12 cellular contexts compared by ENCODE assay signal in the genomic region with DNA sequence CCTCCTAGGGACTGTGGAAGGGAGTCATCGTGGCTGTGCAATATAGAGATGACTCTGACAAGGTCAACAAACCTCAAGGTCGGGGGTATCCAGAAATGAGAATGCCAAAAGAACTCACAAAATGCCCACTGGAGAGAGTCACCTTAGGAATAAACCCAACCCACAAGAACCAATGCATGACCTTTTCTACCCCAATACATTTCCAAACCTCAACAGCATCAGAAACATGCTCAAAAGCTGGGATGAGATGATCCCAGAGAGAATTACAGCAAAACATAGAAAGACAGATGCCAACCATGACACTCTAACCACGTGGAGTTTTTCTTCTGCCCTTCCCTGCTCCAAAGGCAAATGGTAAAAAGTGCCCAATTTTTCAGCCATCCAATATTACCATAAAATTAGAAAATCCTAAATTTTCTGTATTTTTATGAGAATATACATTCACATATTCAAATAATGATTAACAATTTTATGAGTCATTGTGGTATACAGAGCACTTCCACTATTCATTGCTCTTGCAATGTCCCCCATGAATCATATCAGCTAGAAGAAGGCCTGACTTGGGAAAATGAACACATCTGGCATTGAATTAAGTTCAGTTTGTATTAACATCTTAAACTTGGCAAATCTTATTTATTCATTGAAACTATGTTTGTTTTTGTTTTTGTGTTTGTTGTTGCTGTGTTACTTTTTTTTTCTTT.
DNase-seq lines count a peak whose midpoint lies in the region; ATAC-seq lines count a peak whose summit lies in the region.
"Had no signal": no experiment of that assay in that cellular context is flagged by ENCODE, and none has a peak within 500 bp of the region (broad histone marks: within the 10 kb centered on the region; RNA-seq: fewer than 3 reads in every experiment).

No MANE protein-coding gene starts in this region.

- H3K4me3 ChIP-seq in adipocyte (ENCODE audit: low read length): no peak overlapping the region
- H3K4me3 ChIP-seq: HAP-1 had no signal

- no peak overlapping the region for H3K9ac ChIP-seq in adipocyte (ENCODE audit: low read length)

- no peaks in the 10 kb centered on the region for H3K27me3 ChIP-seq in adipocyte (replicated peaks; ENCODE audit: control insufficient read depth, insufficient read depth, low read length)

- DNase-seq in GM03348 (ENCODE audit: low spot score) (peak; percentile 72), adipocyte (ENCODE audit: low read depth) (peak; percentile 74), iris pigment epithelial cell (ENCODE audit: low read depth) (peak; percentile 94), RPMI8226 (no peak)
- DNase-seq in stimulated activated CD4-positive, alpha-beta T cell treated with anti-CD3 and anti-CD28 coated beads, Interleukin-4, amount 100 ng/mL, for 4 hours: no peak
- no peak for DNase-seq in activated CD8-positive, alpha-beta memory T cell treated with anti-CD3 and anti-CD28 coated beads for 24 hours
- DNase-seq: activated CD8-positive, alpha-beta memory T cell treated with anti-CD3 and anti-CD28 coated beads, Interleukin-2, amount 10 ng/mL, durations not matched to agents 7 days and 5 days; aorta; NCI-H510A had no signal

- H3K9me3 ChIP-seq in adipocyte (ENCODE audit: control insufficient read depth, low read length): no peaks in the 10 kb centered on the region
- H3K9me3 ChIP-seq: HAP-1 had no signal

- H3K36me3 ChIP-seq in adipocyte (ENCODE audit: control insufficient read depth, insufficient read depth, low read length, severe bottlenecking): no peaks in the 10 kb centered on the region
- H3K36me3 ChIP-seq: HAP-1 had no signal

- peaks cover 17% of the 10 kb centered on the region for H3K4me1 ChIP-seq in adipocyte (ENCODE audit: control insufficient read depth, insufficient read depth, low read length)

- ATAC-seq in HG03097 (IDR thresholded peaks at IDR 0.05; ENCODE audit: low FRiP score, unreplicated experiment): peak; percentile 75
- no peak for ATAC-seq in HG02852 (IDR thresholded peaks at IDR 0.05; ENCODE audit: unreplicated experiment)
- ATAC-seq: activated CD8-positive, alpha-beta memory T cell treated with anti-CD3 and anti-CD28 coated beads, Interleukin-2, amount 10 ng/mL, durations not matched to agents 7 days and 5 days had no signal

Comparison
In these comparisons a context has a peak if more than half of its experiments do, and no peak if none do; other contexts are left out.
1. DNase-seq: peak in GM03348 (single experiment), adipocyte (single experiment) and iris pigment epithelial cell (single experiment); none in stimulated activated CD4-positive, alpha-beta T cell treated with anti-CD3 and anti-CD28 coated beads, Interleukin-4, amount 100 ng/mL, for 4 hours (0 of 2), RPMI8226 (single experiment) and activated CD8-positive, alpha-beta memory T cell treated with anti-CD3 and anti-CD28 coated beads for 24 hours (single experiment).